Comparison of ENCODE assay signal across 8 cellular contexts in the genomic region with DNA sequence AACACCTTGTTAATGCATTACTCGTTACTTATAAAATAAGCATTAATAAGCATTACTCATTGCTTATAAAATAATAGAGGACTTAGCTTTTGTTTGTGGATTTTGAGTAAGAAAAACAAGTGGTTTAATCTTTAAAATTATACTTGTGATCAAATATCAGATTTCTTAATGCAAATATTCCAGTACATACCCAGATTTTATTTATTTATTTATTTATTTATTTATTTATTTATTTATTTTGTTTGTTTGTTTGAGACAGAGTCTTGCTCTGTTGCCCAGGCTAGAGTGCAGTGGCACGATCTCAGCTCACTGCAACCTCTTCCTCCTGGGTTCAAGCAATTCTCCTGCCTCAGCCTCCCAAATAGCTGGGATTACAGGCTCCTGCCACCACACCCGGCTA. TPM values are rescaled to one million over a fixed set of nuclear protein-coding genes. Genes with fewer than 3 reads are reported as not detected.
"Had no signal": no experiment of that assay in that cellular context is flagged by ENCODE, and none has a peak within 500 bp of the region (broad histone marks: within the 10 kb centered on the region; RNA-seq: fewer than 3 reads in every experiment).

No MANE protein-coding gene starts in this region.

RNA-seq across cellular contexts. Expression of a gene that starts 3.4 kb away (rescaled TPM):
- total RNA-seq: kidney epithelial cell, lung microvascular endothelial cell, mammary epithelial cell, mesenteric fat pad, mononuclear cell, myocyte had no signal
- polyA plus RNA-seq: immature natural killer cell, keratinocyte, mammary epithelial cell had no signal
